ENCODE assay signal across 9 cellular contexts in genomic region chr12:57460457-57461325, GRCh38. TPM values are rescaled to one million over a fixed set of nuclear protein-coding genes. Genes with fewer than 3 reads are reported as not detected.
DNase-seq lines count a peak whose midpoint lies in the region; ATAC-seq and TF ChIP-seq lines count a peak whose summit lies in the region.
"Had no signal": no experiment of that assay in that cellular context is flagged by ENCODE, and none has a peak within 500 bp of the region (broad histone marks: within the 10 kb centered on the region; RNA-seq: fewer than 3 reads in every experiment).

No MANE protein-coding gene starts in this region.

- peak overlapping the region; percentile 78 for H3K4me3 ChIP-seq in OCI-LY3 (ENCODE audit: low read length)
- H3K4me3 ChIP-seq in epithelial cell of esophagus (ENCODE audit: low read length) = no peak overlapping the region
- peak overlapping the region; percentile 55 to 60 for H3K4me3 ChIP-seq in prostate gland
- peak overlapping the region in 1 of 3 donors; percentile 71 for H3K4me3 ChIP-seq in thyroid gland (replicated peaks in 1 of 3)
- H3K4me3 ChIP-seq: lung had no signal

- ATAC-seq in HG02870 (IDR thresholded peaks at IDR 0.05; ENCODE audit: unreplicated experiment) = no peak
- no peak for ATAC-seq in HG03039 (IDR thresholded peaks at IDR 0.05; ENCODE audit: unreplicated experiment)

- WGBS in prostate gland = 3% methylated on average over 26 of the region's 27 CpGs
- WGBS in thyroid gland, 2 donors = 4 to 7% methylated on average over 20 to 26 of the region's 27 CpGs

- peak overlapping the region; percentile 79 for H3K4me2 ChIP-seq in OCI-LY3 (ENCODE audit: low read length)

- no peak for TF ChIP-seq POLR2A in prostate gland (IDR thresholded peaks at IDR 0.05)
- TF ChIP-seq POLR2A in thyroid gland (IDR thresholded peaks at IDR 0.05) = no peak

- TF ChIP-seq CTCF in OCI-LY3 (IDR thresholded peaks at IDR 0.05; ENCODE audit: low read depth, low read length) (no peak), epithelial cell of esophagus (IDR thresholded peaks at IDR 0.05; ENCODE audit: insufficient read depth, low read depth, low read length, missing control alignments) (no peak), prostate gland (IDR thresholded peaks at IDR 0.05) (no peak), thyroid gland (IDR thresholded peaks at IDR 0.05) (no peak)

- intact Hi-C loops in prostate gland (cut with DNase I) (loop anchor here (10.0 kb wide), 1 partner anchor 164 kb away; no protein-coding TSS in a partner anchor), thyroid gland (cut with DNase I) (no loop called here)

- H4K20me1 ChIP-seq in OCI-LY3 (ENCODE audit: insufficient read depth, low read length) = no peaks in the 10 kb centered on the region

- no peak overlapping the region for H3K27ac ChIP-seq in OCI-LY3 (ENCODE audit: low read length)
- H3K27ac ChIP-seq in prostate gland = peak overlapping the region; percentile 82 to 86
- peak overlapping the region in 1 of 3 donors; percentile 58 for H3K27ac ChIP-seq in thyroid gland

- H3K4me1 ChIP-seq in ES-I3 (ENCODE audit: insufficient read depth, low read length) (peaks cover 2% of the 10 kb centered on the region; the same call in 1 of the 2 replicates), OCI-LY3 (ENCODE audit: low read length) (peaks cover 38% of the 10 kb centered on the region), prostate gland (replicated peaks) (peaks cover 9% of the 10 kb centered on the region), thyroid gland (peaks cover 21 to 23% of the 10 kb centered on the region in 2 donors)

- no peaks in the 10 kb centered on the region for H3K79me2 ChIP-seq in OCI-LY3 (ENCODE audit: low read length)

- H3K36me3 ChIP-seq in ES-I3 (ENCODE audit: insufficient read depth, low read length) (no peaks in the 10 kb centered on the region), OCI-LY3 (replicated peaks; ENCODE audit: low read depth, low read length) (no peaks in the 10 kb centered on the region), prostate gland (no peaks in the 10 kb centered on the region), thyroid gland (no peaks in the 10 kb centered on the region)

- peak overlapping the region; percentile 95 for H3K9ac ChIP-seq in ES-I3 (ENCODE audit: low read depth, low read length)
- H3K9ac ChIP-seq in OCI-LY3 (ENCODE audit: low read length) = peak overlapping the region; percentile 91

- H2AFZ ChIP-seq in OCI-LY3 (ENCODE audit: low read depth, low read length) = no peak overlapping the region

- H3K9me3 ChIP-seq in ES-I3 (ENCODE audit: control insufficient read depth, insufficient read depth, low read length) (no peaks in the 10 kb centered on the region), OCI-LY3 (ENCODE audit: insufficient read depth, low read length) (no peaks in the 10 kb centered on the region), prostate gland (no peaks in the 10 kb centered on the region), thyroid gland (no peaks in the 10 kb centered on the region)

- H3K27me3 ChIP-seq in OCI-LY3 (ENCODE audit: low read depth, low read length) (peaks cover 11% of the 10 kb centered on the region), prostate gland (replicated peaks; ENCODE audit: insufficient read depth) (no peaks in the 10 kb centered on the region), thyroid gland (no peaks in the 10 kb centered on the region)

- peak; percentile 23 for DNase-seq in epithelial cell of esophagus (ENCODE audit: low read depth)
- DNase-seq in prostate gland (ENCODE audit: low spot score) = no peak
- no peak for DNase-seq in thyroid gland
- DNase-seq in NCI-H2196 (lab: John Stamatoyannopoulos, UW; ENCODE audit: unreplicated experiment) = no peak

RNA-seq across cellular contexts. Expression of gene GLI1, which starts 1.1 kb away (rescaled TPM):
- total RNA-seq in prostate gland = 10 to 100 TPM in 1 of 2 donors, 1 to 10 TPM in 1; 1.7 to 11.5 TPM
- total RNA-seq in thyroid gland = 1 to 10 TPM in 3 of 4 donors, not detected in 1; 1.1 to 2.2 (median 1.6) TPM

RNA-seq across cellular contexts. Expression of gene INHBE, which starts 5.6 kb away (rescaled TPM):
- total RNA-seq in prostate gland (not detected), thyroid gland (not detected)

RNA-seq across cellular contexts. Expression of gene ARHGAP9, which starts 19.0 kb away (rescaled TPM):
- total RNA-seq in prostate gland (10 to 100 TPM in 1 of 2 donors, 1 to 10 TPM in 1; 3.5 to 13.6 TPM), thyroid gland (1 to 10 TPM; 3.2 to 6.3 (median 4.6) TPM)

RNA-seq across cellular contexts. Expression of gene INHBC, which starts 26.1 kb away (rescaled TPM):
- total RNA-seq in prostate gland (under 1 TPM; 0.46 to 0.57 TPM), thyroid gland (under 1 TPM in 3 of 4 donors, not detected in 1; 0.33 to 0.63 (median 0.54) TPM)
- total RNA-seq: lung had no signal

RNA-seq across cellular contexts. Expression of gene MARS1, which starts 27.2 kb away (rescaled TPM):
- total RNA-seq in prostate gland = 10 to 100 TPM; 67.2 to 90.0 TPM
- total RNA-seq in thyroid gland = 100 to 1,000 TPM in 2 of 4 donors, 10 to 100 TPM in 2; 55.2 to 173 (median 97.8) TPM
